In genomic region chr11:93740802-93741093, GRCh38 we compare ENCODE assay signal across 8 cellular contexts.
DNase-seq lines count a peak whose midpoint lies in the region; ATAC-seq and TF ChIP-seq lines count a peak whose summit lies in the region.

No MANE protein-coding gene starts in this region.

- peak overlapping the region; percentile 78 for H3K4me2 ChIP-seq in OCI-LY1 (ENCODE audit: low read length)

- no peaks in the 10 kb centered on the region for H3K9me2 ChIP-seq in OCI-LY1 (ENCODE audit: low read depth, low read length)

- H3K27me3 Mint-ChIP-seq in nephron progenitor cell (ENCODE audit: low read depth, poor library complexity), result no peaks in the 10 kb centered on the region

- peaks cover 60% of the 10 kb centered on the region for H3K79me2 ChIP-seq in OCI-LY1 (ENCODE audit: insufficient read depth, low read length)

- DNase-seq in CD1c-positive myeloid dendritic cell (ENCODE audit: extremely low spot score) (peak; percentile 80), activated T-helper 1 cell treated with Interleukin-2 at 50 U/mL for 16 hours (ENCODE audit: low read depth) (peak; percentile 35), fibroblast of gingiva (ENCODE audit: low read depth) (peak; percentile 64), nephron progenitor cell (peak; percentile 50), superior temporal gyrus (ENCODE audit: extremely low spot score) (peak; percentile 67)

- no peaks in the 10 kb centered on the region for H3F3A ChIP-seq in OCI-LY1 (ENCODE audit: insufficient read depth, low read length)

- no peak overlapping the region for H2AFZ ChIP-seq in OCI-LY1 (ENCODE audit: low read length)

- H3K36me3 Mint-ChIP-seq in nephron progenitor cell (ENCODE audit: low read depth), result peaks cover 41% of the 10 kb centered on the region

- peak overlapping the region; percentile 83 for H3K4me3 ChIP-seq in OCI-LY1 (ENCODE audit: low read depth, low read length, poor library complexity, severe bottlenecking)

- no peaks in the 10 kb centered on the region for H3K27me3 ChIP-seq in OCI-LY1 (ENCODE audit: insufficient read depth, low read length)

- TF ChIP-seq CTCF in OCI-LY1 (IDR thresholded peaks at IDR 0.05; ENCODE audit: low read length), result no peak
- no peak for TF ChIP-seq CTCF in nephron progenitor cell (IDR thresholded peaks at IDR 0.05)

- ATAC-seq in GM19395 (IDR thresholded peaks at IDR 0.05; ENCODE audit: unreplicated experiment) (peak; percentile 43), HG03565 (IDR thresholded peaks at IDR 0.05; ENCODE audit: unreplicated experiment) (peak; percentile 18)

- peak overlapping the region; percentile 82 for H3K27ac ChIP-seq in OCI-LY1 (ENCODE audit: low read depth, low read length, poor library complexity, severe bottlenecking)

- H3K27ac Mint-ChIP-seq in nephron progenitor cell, result peak overlapping the region; percentile 100

- peak overlapping the region; percentile 100 for H3K4me3 Mint-ChIP-seq in nephron progenitor cell

- H3K4me1 Mint-ChIP-seq in nephron progenitor cell, result peaks cover 78% of the 10 kb centered on the region

- peaks cover 3% of the 10 kb centered on the region; the same call in 1 of the 2 replicates for H4K20me1 ChIP-seq in OCI-LY1 (ENCODE audit: insufficient read depth, low read length)

- H3K36me3 ChIP-seq in OCI-LY1 (ENCODE audit: insufficient read depth, low read length), result peaks cover 60% of the 10 kb centered on the region

- no peaks in the 10 kb centered on the region for H3K9me3 Mint-ChIP-seq in nephron progenitor cell

- H3K9ac ChIP-seq in OCI-LY1 (ENCODE audit: low read length), result peak overlapping the region; percentile 93

- H3K4me1 ChIP-seq in OCI-LY1 (ENCODE audit: insufficient read depth, low read length, severe bottlenecking), result peaks cover 60% of the 10 kb centered on the region

- H3K9me3 ChIP-seq in OCI-LY1 (ENCODE audit: low read length), result no peaks in the 10 kb centered on the region

Comparison
In these comparisons a context has a peak if more than half of its experiments do, and no peak if none do; other contexts are left out.
1. Peak in every context shown above with its lines: DNase-seq, ATAC-seq, H3K4me3 ChIP-seq and H3K27ac ChIP-seq.